Comparison of ENCODE assay signal across 28 cellular contexts in genomic region chr12:94338395-94338794, GRCh38.
"Had no signal": no experiment of that assay in that cellular context is flagged by ENCODE, and none has a peak within 500 bp of the region (broad histone marks: within the 10 kb centered on the region; RNA-seq: fewer than 3 reads in every experiment).

No MANE protein-coding gene starts in this region.

- H3K9me3 ChIP-seq: colonic mucosa, esophagus muscularis mucosa, esophagus squamous epithelium, gastrocnemius medialis, gastroesophageal sphincter, heart left ventricle, heart right ventricle had no signal

- H3K27me3 ChIP-seq: colonic mucosa, dorsolateral prefrontal cortex, esophagus muscularis mucosa, esophagus squamous epithelium, foreskin keratinocyte, gastrocnemius medialis, gastroesophageal sphincter, heart left ventricle, heart right ventricle had no signal

- FAIRE-seq: colon, endometrium, endothelial cell of umbilical vein, frontal cortex had no signal

- H3K4me1 ChIP-seq: esophagus muscularis mucosa, esophagus squamous epithelium, foreskin keratinocyte, gastrocnemius medialis, gastroesophageal sphincter had no signal

- H3K27me3 Mint-ChIP-seq: dendritic cell treated with granulocyte-macrophage colony-stimulating factor and Interleukin-4, amounts not matched to agents 40 ng/mL and 50 ng/mL, for 4 days; effector memory CD8-positive, alpha-beta T cell had no signal

- H3K4me3 Mint-ChIP-seq: dendritic cell treated with granulocyte-macrophage colony-stimulating factor and Interleukin-4, amounts not matched to agents 40 ng/mL and 50 ng/mL, for 4 days; effector memory CD8-positive, alpha-beta T cell had no signal

- H3K27ac ChIP-seq: colonic mucosa, coronary artery, dorsolateral prefrontal cortex, epithelial cell of prostate, esophagus muscularis mucosa, esophagus squamous epithelium, foreskin keratinocyte, gastrocnemius medialis, gastroesophageal sphincter, heart left ventricle, heart right ventricle had no signal

- H3K9me3 Mint-ChIP-seq: dendritic cell treated with granulocyte-macrophage colony-stimulating factor and Interleukin-4, amounts not matched to agents 40 ng/mL and 50 ng/mL, for 4 days; effector memory CD8-positive, alpha-beta T cell had no signal

- DNase-seq: colonic mucosa; cortex of kidney; dermis blood vessel endothelial cell; dorsolateral prefrontal cortex; effector CD4-positive, alpha-beta T cell; effector CD8-positive, alpha-beta T cell; effector memory CD4-positive, alpha-beta T cell; effector memory CD8-positive, alpha-beta T cell; erythroblast; esophagus squamous epithelium; foreskin fibroblast; foreskin keratinocyte; foreskin melanocyte; gastrocnemius medialis; glutamatergic neuron; head of caudate nucleus; heart left ventricle; heart right ventricle had no signal

- H3K36me3 ChIP-seq: colonic mucosa, esophagus muscularis mucosa, esophagus squamous epithelium, gastrocnemius medialis, gastroesophageal sphincter, heart left ventricle, heart right ventricle had no signal

- H3K4me3 ChIP-seq: colonic mucosa, coronary artery, dorsolateral prefrontal cortex, esophagus muscularis mucosa, esophagus squamous epithelium, gastrocnemius medialis, gastroesophageal sphincter, heart left ventricle, heart right ventricle had no signal

- H3K27ac Mint-ChIP-seq: dendritic cell treated with granulocyte-macrophage colony-stimulating factor and Interleukin-4, amounts not matched to agents 40 ng/mL and 50 ng/mL, for 4 days; effector memory CD8-positive, alpha-beta T cell had no signal

- ATAC-seq: effector memory CD8-positive, alpha-beta T cell; esophagus mucosa; foreskin keratinocyte; gastrocnemius medialis; gastroesophageal sphincter; heart left ventricle; heart right ventricle had no signal
